Comparison of ENCODE assay signal across 9 cellular contexts in the genomic region with DNA sequence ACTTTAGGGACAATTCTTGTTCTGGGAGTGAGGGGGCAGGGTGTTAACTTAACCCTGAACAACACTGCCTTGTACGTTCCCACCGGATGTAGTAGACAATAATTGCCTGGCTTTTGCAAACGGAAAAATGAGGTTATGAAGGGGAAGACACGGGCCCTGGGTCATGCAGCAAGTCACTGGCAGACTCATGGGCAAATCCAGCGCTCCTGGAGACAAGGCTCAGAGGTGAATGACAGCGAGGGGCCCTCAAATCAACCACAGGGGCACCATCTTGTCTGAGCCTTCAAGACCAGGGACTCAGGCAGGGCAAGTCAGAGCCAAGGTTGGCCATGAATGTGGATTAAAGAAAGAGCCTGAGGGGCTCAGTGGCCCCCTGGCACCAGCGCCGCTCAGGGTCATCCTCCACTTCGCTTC. TPM values are rescaled to one million over a fixed set of nuclear protein-coding genes. Genes with fewer than 3 reads are reported as not detected.
DNase-seq lines count a peak whose midpoint lies in the region; ATAC-seq and TF ChIP-seq lines count a peak whose summit lies in the region.
"Had no signal": no experiment of that assay in that cellular context is flagged by ENCODE, and none has a peak within 500 bp of the region (broad histone marks: within the 10 kb centered on the region; RNA-seq: fewer than 3 reads in every experiment).

No MANE protein-coding gene starts in this region.

- TF ChIP-seq CTCF in astrocyte of the spinal cord (IDR thresholded peaks at IDR 0.05; ENCODE audit: low read depth, low read length) (no peak), ovary (IDR thresholded peaks at IDR 0.05) (no peak)

- peaks cover 33 to 68% (median 46%) of the 10 kb centered on the region in 11 experiments; a peak in 20 of 22 replicates for H4K20me1 ChIP-seq in BLaER1 treated with 17β-estradiol and CSF1 and Interleukin-3, amounts not matched to agents 10 nM and 100 nM

- H3K9ac ChIP-seq in BLaER1 treated with 17β-estradiol and CSF1 and Interleukin-3, amounts not matched to agents 10 nM and 100 nM, result peak overlapping the region; percentile 84 to 93 (median 89)
- H3K9ac ChIP-seq: KMS-11 had no signal

- intact Hi-C loops in ovary (cut with DNase I), result loop anchor here (5.0 to 10.0 kb wide), 3 partner anchors 62 to 75 kb away; no protein-coding TSS in a partner anchor

- 72 to 83% (median 83%) methylated on average over 9 of the region's 9 CpGs for WGBS in ovary, 3 donors

- no peaks in the 10 kb centered on the region for H3K27me3 Mint-ChIP-seq in natural killer cell treated with Interleukin-12 subunit alpha and Interleukin-12 subunit beta and Interleukin-15 and Interleukin-18, amount 100 ng/mL, for 72 hours

- ATAC-seq in natural killer cell treated with Interleukin-12 subunit alpha and Interleukin-12 subunit beta and Interleukin-15 and Interleukin-18, amount 100 ng/mL, for 72 hours, result peak in 1 of 2 donors; percentile 14
- ATAC-seq in HG03280 (IDR thresholded peaks at IDR 0.05; ENCODE audit: unreplicated experiment) (no peak), GM21737 (IDR thresholded peaks at IDR 0.05; ENCODE audit: unreplicated experiment) (no peak)

- H3K4me3 Mint-ChIP-seq in natural killer cell treated with Interleukin-12 subunit alpha and Interleukin-12 subunit beta and Interleukin-15 and Interleukin-18, amount 100 ng/mL, for 72 hours, result peak overlapping the region; percentile 92

- peaks cover 67 to 68% of the 10 kb centered on the region in 2 donors for H3K4me1 Mint-ChIP-seq in natural killer cell treated with Interleukin-12 subunit alpha and Interleukin-12 subunit beta and Interleukin-15 and Interleukin-18, amount 100 ng/mL, for 72 hours (ENCODE audit: low read depth in 2 of 2)

- peaks cover 6% of the 10 kb centered on the region for H3K36me3 Mint-ChIP-seq in natural killer cell treated with Interleukin-12 subunit alpha and Interleukin-12 subunit beta and Interleukin-15 and Interleukin-18, amount 100 ng/mL, for 72 hours

- in situ Hi-C loops in astrocyte of the spinal cord (cut with HindIII; ENCODE audit: low sequenced_read_pairs), result no loop called here

- H3K4me2 ChIP-seq in BLaER1 treated with 17β-estradiol and CSF1 and Interleukin-3, amounts not matched to agents 10 nM and 100 nM, result peak overlapping the region; percentile 96 to 100 (median 99)
- H3K4me2 ChIP-seq: KMS-11 had no signal

- peak overlapping the region; percentile 72 to 97 (median 94) for H3K4me3 ChIP-seq in BLaER1 treated with 17β-estradiol and CSF1 and Interleukin-3, amounts not matched to agents 10 nM and 100 nM
- H3K4me3 ChIP-seq in astrocyte of the spinal cord (ENCODE audit: low read depth, low read length) (peak overlapping the region; percentile 97), ovary (no peak overlapping the region)

- H3K4me1 ChIP-seq in BLaER1 treated with 17β-estradiol and CSF1 and Interleukin-3, amounts not matched to agents 10 nM and 100 nM, result peaks cover 66 to 77% (median 69%) of the 10 kb centered on the region in 10 experiments
- H3K4me1 ChIP-seq in ovary (ENCODE audit: insufficient read depth), result peaks cover 7% of the 10 kb centered on the region

- no peaks in the 10 kb centered on the region for H3K9me3 Mint-ChIP-seq in natural killer cell treated with Interleukin-12 subunit alpha and Interleukin-12 subunit beta and Interleukin-15 and Interleukin-18, amount 100 ng/mL, for 72 hours

- TF ChIP-seq EP300 in ovary (IDR thresholded peaks at IDR 0.05), result no peak

- H3K27ac Mint-ChIP-seq in natural killer cell treated with Interleukin-12 subunit alpha and Interleukin-12 subunit beta and Interleukin-15 and Interleukin-18, amount 100 ng/mL, for 72 hours, result peak overlapping the region; percentile 89 to 91

- no peaks in the 10 kb centered on the region; a peak in 2 of 22 replicates for H3K9me3 ChIP-seq in BLaER1 treated with 17β-estradiol and CSF1 and Interleukin-3, amounts not matched to agents 10 nM and 100 nM (replicated peaks in 1 of 11)
- no peaks in the 10 kb centered on the region for H3K9me3 ChIP-seq in ovary

- no peaks in the 10 kb centered on the region for H3K27me3 ChIP-seq in BLaER1 treated with 17β-estradiol and CSF1 and Interleukin-3, amounts not matched to agents 10 nM and 100 nM
- H3K27me3 ChIP-seq in ovary, result no peaks in the 10 kb centered on the region

- H3K27ac ChIP-seq in BLaER1 treated with 17β-estradiol and CSF1 and Interleukin-3, amounts not matched to agents 10 nM and 100 nM, result peak overlapping the region; percentile 63 to 97 (median 90)
- no peak overlapping the region for H3K27ac ChIP-seq in ovary
- H3K27ac ChIP-seq: KMS-11 had no signal

- H3K36me3 ChIP-seq in BLaER1 treated with 17β-estradiol and CSF1 and Interleukin-3, amounts not matched to agents 10 nM and 100 nM, result peaks cover 0 to 7% (median 0%) of the 10 kb centered on the region in 11 experiments; a peak in 3 of 22 replicates
- no peaks in the 10 kb centered on the region for H3K36me3 ChIP-seq in ovary

- peak; percentile 34 for DNase-seq in MV-4-11 (lab: John Stamatoyannopoulos, UW)
- DNase-seq in astrocyte of the spinal cord (ENCODE audit: low read depth, low spot score), result no peak
- DNase-seq in natural killer cell treated with Interleukin-12 subunit alpha and Interleukin-12 subunit beta and Interleukin-15 and Interleukin-18, amount 100 ng/mL, for 72 hours (ENCODE audit: low spot score), result no peak
- DNase-seq in cortex of kidney (lab: John Stamatoyannopoulos, UW), result no peak
- no peak for DNase-seq in ovary

- no peak for TF ChIP-seq POLR2A in ovary (IDR thresholded peaks at IDR 0.05)

RNA-seq across cellular contexts. Expression of a gene that starts 2.8 kb away (rescaled TPM):
- 10 to 100 TPM in 1 of 2 donors, 1 to 10 TPM in 1; 6.9 to 11.7 TPM for total RNA-seq in natural killer cell treated with Interleukin-12 subunit alpha and Interleukin-12 subunit beta and Interleukin-15 and Interleukin-18, amount 100 ng/mL, for 72 hours
- 10 to 100 TPM in 3 of 7 donors, 1 to 10 TPM in 4; 5.4 to 16.9 (median 9.4) TPM for total RNA-seq in ovary
- polyA plus RNA-seq in ovary, result 1 to 10 TPM; 6.8 to 9.8 TPM

RNA-seq across cellular contexts. Expression of a gene that starts 49.4 kb away (rescaled TPM):
- not detected for total RNA-seq in natural killer cell treated with Interleukin-12 subunit alpha and Interleukin-12 subunit beta and Interleukin-15 and Interleukin-18, amount 100 ng/mL, for 72 hours
- 1 to 10 TPM in 2 of 7 donors, under 1 TPM in 1, not detected in 4; 0.28 to 5.2 (median 3.1) TPM for total RNA-seq in ovary
- polyA plus RNA-seq in ovary, result not detected

Comparison
In these comparisons a context has a peak if more than half of its experiments do, and no peak if none do; other contexts are left out.
1. H3K27ac ChIP-seq: peak in BLaER1 treated with 17β-estradiol and CSF1 and Interleukin-3, amounts not matched to agents 10 nM and 100 nM (11 of 11); none in ovary (0 of 2).